Comparison of ENCODE assay signal across 20 cellular contexts in genomic region chr2:3638456-3638810, GRCh38. TPM values are rescaled to one million over a fixed set of nuclear protein-coding genes. Genes with fewer than 3 reads are reported as not detected.
"Had no signal": no experiment of that assay in that cellular context is flagged by ENCODE, and none has a peak within 500 bp of the region (broad histone marks: within the 10 kb centered on the region; RNA-seq: fewer than 3 reads in every experiment).

No MANE protein-coding gene starts in this region.

- H3K27me3 ChIP-seq: adrenal gland, esophagus muscularis mucosa, gastroesophageal sphincter, heart left ventricle, ovary, right lobe of liver had no signal

- H3K4me3 Mint-ChIP-seq: immature natural killer cell; memory B cell; naive thymus-derived CD8-positive, alpha-beta T cell had no signal

- H3K36me3 ChIP-seq: adrenal gland, esophagus muscularis mucosa, gastroesophageal sphincter, heart left ventricle, ovary, right lobe of liver had no signal

- H3K4me3 ChIP-seq: adrenal gland, esophagus muscularis mucosa, gastroesophageal sphincter, heart left ventricle, ovary, right lobe of liver had no signal

- H3K9me3 Mint-ChIP-seq: immature natural killer cell; memory B cell; naive thymus-derived CD8-positive, alpha-beta T cell had no signal

- H3K9me3 ChIP-seq: adrenal gland, esophagus muscularis mucosa, gastroesophageal sphincter, heart left ventricle, ovary, right lobe of liver had no signal

- H3K27ac ChIP-seq: adrenal gland, esophagus muscularis mucosa, gastroesophageal sphincter, heart left ventricle, ovary, right lobe of liver had no signal

- H3K27ac Mint-ChIP-seq: immature natural killer cell; memory B cell; naive thymus-derived CD8-positive, alpha-beta T cell had no signal

- H3K4me1 Mint-ChIP-seq: immature natural killer cell, memory B cell had no signal

- H3K36me3 Mint-ChIP-seq: immature natural killer cell; memory B cell; naive thymus-derived CD8-positive, alpha-beta T cell had no signal

- H3K4me1 ChIP-seq: adrenal gland, esophagus muscularis mucosa, gastroesophageal sphincter, heart left ventricle, right lobe of liver had no signal

- DNase-seq: activated CD4-positive, alpha-beta T cell treated with anti-CD3 and anti-CD28 coated beads for 1 hour; activated CD8-positive, alpha-beta memory T cell treated with anti-CD3 and anti-CD28 coated beads for 24 hours; cerebellar nuclear complex; effector CD8-positive, alpha-beta T cell; immature natural killer cell; stimulated activated naive CD4-positive, alpha-beta T cell; T1000; trophoblast cell had no signal

- ATAC-seq: gastroesophageal sphincter; heart left ventricle; naive thymus-derived CD8-positive, alpha-beta T cell; right lobe of liver had no signal

RNA-seq across cellular contexts. Expression of gene ALLC, which starts 19.6 kb away (rescaled TPM):
- total RNA-seq: bronchial epithelial cell; endothelial cell of umbilical vein; esophagus muscularis mucosa; gastroesophageal sphincter; heart left ventricle; naive thymus-derived CD8-positive, alpha-beta T cell; pulmonary artery endothelial cell; T-helper 1 cell treated with Interleukin-12 subunit alpha and Interleukin-12 subunit beta and Interleukin-4 antibody, amounts not matched to agents 30 ng/mL and 1 ng/mL, for 36 hours had no signal
- polyA plus RNA-seq: endothelial cell of umbilical vein; heart left ventricle; immature natural killer cell; naive thymus-derived CD8-positive, alpha-beta T cell had no signal

RNA-seq across cellular contexts. Expression of gene COLEC11, which starts 43.5 kb away (rescaled TPM):
- total RNA-seq: endothelial cell of umbilical vein; T-helper 1 cell treated with Interleukin-12 subunit alpha and Interleukin-12 subunit beta and Interleukin-4 antibody, amounts not matched to agents 30 ng/mL and 1 ng/mL, for 36 hours had no signal
- polyA plus RNA-seq: immature natural killer cell; naive thymus-derived CD8-positive, alpha-beta T cell had no signal
